Comparison of ENCODE assay signal across 1 cellular context in genomic region chr6:128491041-128491642, GRCh38.
TF ChIP-seq lines count a peak whose summit lies in the region.

No MANE protein-coding gene starts in this region.

TF ChIP-seq in HepG2, 621 proteins besides CTCF, POLR2A, EP300 and RAD21:
- TF ChIP-seq ZNF44 (CRISPR knock-in tag; IDR thresholded peaks at IDR 0.05) (no peak), SUZ12 (IDR thresholded peaks at IDR 0.05; ENCODE audit: low read depth, low read length) (no peak), KLF16 (CRISPR knock-in tag; IDR thresholded peaks at IDR 0.05) (no peak), ZNF652 (CRISPR knock-in tag; IDR thresholded peaks at IDR 0.05; ENCODE audit: borderline replicate concordance, low read depth) (no peak), SOX13 (IDR thresholded peaks at IDR 0.05) (no peak), SOX13 (CRISPR knock-in tag; conservative IDR thresholded peaks at IDR 0.05 in 1 of 2, IDR thresholded peaks at IDR 0.05 in 1 of 2) (peak in 1 of 2 experiments; percentile 51; a peak in 1 of 4 replicates), ZNF674 (CRISPR knock-in tag; IDR thresholded peaks at IDR 0.05; ENCODE audit: low read depth) (no peak)
